ENCODE assay signal across 27 cellular contexts in the genomic region with DNA sequence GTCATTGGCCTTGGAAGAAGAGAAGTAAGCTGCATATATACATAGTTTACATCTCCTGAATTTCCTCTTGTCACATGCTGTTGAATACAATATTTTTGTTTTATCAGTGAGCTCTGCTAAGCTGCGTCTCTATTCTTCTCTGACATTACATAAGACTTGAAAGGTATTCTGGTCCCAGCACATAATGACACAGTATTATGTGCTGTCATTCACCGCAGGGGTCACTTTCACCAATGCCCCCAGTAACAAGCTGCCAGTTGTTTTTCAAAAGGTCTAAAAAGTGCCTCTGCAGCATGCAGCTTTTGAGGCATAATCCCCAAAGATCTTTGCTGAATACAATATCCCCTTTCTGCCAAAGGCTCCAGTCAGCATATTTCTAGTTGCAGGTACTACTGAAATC.
"Had no signal": no experiment of that assay in that cellular context is flagged by ENCODE, and none has a peak within 500 bp of the region (broad histone marks: within the 10 kb centered on the region; RNA-seq: fewer than 3 reads in every experiment).

No MANE protein-coding gene starts in this region.

- DNase-seq: activated B cell treated with CpG ODN at 0.5 μM for 24 hours; activated CD4-positive, alpha-beta T cell treated with anti-CD3 and anti-CD28 coated beads, Interleukin-2, amount 50 U/mL, for 1 hour; activated CD8-positive, alpha-beta T cell treated with anti-CD3 and anti-CD28 coated beads for 36 hours; activated gamma-delta T cell treated with Interleukin-2 at 50 U/mL for 16 hours; activated naive CD4-positive, alpha-beta T cell treated with anti-CD3 and anti-CD28 coated beads, Interleukin-2, amount 50 U/mL, for 16 hours; activated T-cell treated with anti-CD3 and anti-CD28 coated beads, Interleukin-2, amount 50 U/mL, for 4 hours; amniotic stem cell; brain microvascular endothelial cell; dorsolateral prefrontal cortex; foreskin fibroblast; head of caudate nucleus; hippocampal formation; immature natural killer cell; midbrain; naive thymus-derived CD4-positive, alpha-beta T cell; sigmoid colon; small intestine; stimulated activated CD4-positive, alpha-beta T cell treated with anti-CD3 and anti-CD28 coated beads, Interleukin-1b, Interleukin-23, amount 100 ng/mL, for 48 hours; stimulated activated CD4-positive, alpha-beta T cell treated with anti-CD3 and anti-CD28 coated beads, Interleukin-4, amount 100 ng/mL, for 4 hours; stimulated activated CD8-positive, alpha-beta memory T cell treated with anti-CD3 and anti-CD28 coated beads, Interleukin-4, amount 100 ng/mL, for 48 hours; stimulated activated naive CD8-positive, alpha-beta T cell treated with anti-CD3 and anti-CD28 coated beads, Interleukin-15, amount 100 ng/mL, for 72 hours; substantia nigra; upper lobe of right lung had no signal

- ATAC-seq: activated CD8-positive, alpha-beta T cell treated with anti-CD3 and anti-CD28 coated beads for 36 hours; activated T-cell treated with anti-CD3 and anti-CD28 coated beads, Interleukin-2, amount 50 U/mL, for 4 hours; activated T-helper 17 cell treated with anti-CD3 and anti-CD28 coated beads, Interleukin-2, amount 50 U/mL, for 72 hours; esophagus mucosa; naive thymus-derived CD4-positive, alpha-beta T cell; stimulated activated memory B cell treated with anti-CD40 and anti-IgM and Interleukin-4, amounts not matched to agents 10 μg/mL and 1 μg/mL and 100 μg/mL, for 72 hours; stimulated activated naive CD8-positive, alpha-beta T cell treated with anti-CD3 and anti-CD28 coated beads, Interleukin-15, amount 100 ng/mL, for 72 hours; upper lobe of right lung had no signal

- H3K27me3 ChIP-seq: brain microvascular endothelial cell, dorsolateral prefrontal cortex, sigmoid colon, upper lobe of right lung had no signal

- H3K36me3 ChIP-seq: brain microvascular endothelial cell, sigmoid colon, upper lobe of right lung had no signal

- H3K4me3 ChIP-seq: coronary artery, dorsolateral prefrontal cortex, sigmoid colon, upper lobe of right lung had no signal

- H3K27ac ChIP-seq: brain microvascular endothelial cell, coronary artery, dorsolateral prefrontal cortex, sigmoid colon, upper lobe of right lung had no signal

- H3K4me1 ChIP-seq: sigmoid colon, upper lobe of right lung had no signal
